In the genomic region with DNA sequence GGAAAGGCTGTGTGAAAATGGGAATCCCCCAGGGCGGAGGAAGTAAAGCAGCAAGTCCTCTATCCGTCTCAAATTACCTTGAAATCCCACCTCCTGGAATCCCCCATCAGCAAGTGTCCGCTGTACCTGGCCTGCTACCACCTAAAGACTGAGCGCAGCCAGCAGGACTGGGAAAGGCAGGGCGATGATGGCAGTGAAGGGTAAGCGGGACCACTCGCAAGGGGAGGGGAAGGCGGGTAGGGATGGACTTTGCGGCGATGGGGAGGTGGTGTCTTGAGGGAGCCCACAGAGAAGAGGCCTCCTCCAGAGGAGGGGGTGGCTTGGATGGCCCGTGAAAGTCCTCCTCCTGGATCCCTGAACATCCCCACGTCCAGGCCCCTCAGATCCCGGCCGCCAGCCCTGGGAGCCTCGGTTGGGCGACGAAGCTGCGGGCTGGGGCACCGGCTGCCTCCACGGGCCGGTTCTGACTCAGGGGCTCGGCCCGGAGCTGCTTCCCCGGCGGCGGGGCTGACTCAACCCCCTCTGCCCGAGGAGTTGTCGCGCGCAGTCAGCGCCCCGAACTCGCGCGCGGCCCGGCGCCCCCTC, we compare ENCODE assay signal across 8 cellular contexts. TPM values are rescaled to one million over a fixed set of nuclear protein-coding genes. Genes with fewer than 3 reads are reported as not detected.
DNase-seq lines count a peak whose midpoint lies in the region; ATAC-seq and TF ChIP-seq lines count a peak whose summit lies in the region.

No MANE protein-coding gene starts in this region.

- H3K27ac ChIP-seq in esophagus squamous epithelium: peak overlapping the region; percentile 76 to 94 (median 88)
- H3K27ac ChIP-seq in naive thymus-derived CD4-positive, alpha-beta T cell (ENCODE audit: low read depth, low read length): no peak overlapping the region

- no peak for DNase-seq in activated T-cell treated with anti-CD3 and anti-CD28 coated beads, Interleukin-2, amount 50 U/mL, for 24 hours
- no peak for DNase-seq in activated T-cell treated with anti-CD3 and anti-CD28 coated beads, Interleukin-2, amount 50 U/mL, for 1 hour
- DNase-seq in T-cell (peak in 2 of 34 experiments; percentile 1 to 4), esophagus squamous epithelium (lab: John Stamatoyannopoulos, UW) (no peak), CD1c-positive myeloid dendritic cell (ENCODE audit: extremely low spot score) (no peak)
- DNase-seq in naive thymus-derived CD4-positive, alpha-beta T cell: no peak

- CTCF ChIA-PET in T-cell (lab: Charles Lee): no interaction called here
- CTCF ChIA-PET in naive thymus-derived CD4-positive, alpha-beta T cell (lab: Charles Lee): interaction anchor here (0.6 kb wide), 1 partner anchor 168 kb away, joined by 3 read pairs; no protein-coding TSS in a partner anchor

- H3K36me3 Mint-ChIP-seq in activated T-cell treated with anti-CD3 and anti-CD28 coated beads, Interleukin-2, amount 50 U/mL, for 24 hours (ENCODE audit: low read depth): no peaks in the 10 kb centered on the region
- H3K36me3 Mint-ChIP-seq in T-cell: no peaks in the 10 kb centered on the region
- H3K36me3 Mint-ChIP-seq in naive thymus-derived CD4-positive, alpha-beta T cell: no peaks in the 10 kb centered on the region

- peak in 1 of 4 experiments; percentile 13 for ATAC-seq in T-cell (replicated peaks in 1 of 4)
- ATAC-seq in naive thymus-derived CD4-positive, alpha-beta T cell: no peak
- no peak for ATAC-seq in GM19328 (IDR thresholded peaks at IDR 0.05; ENCODE audit: unreplicated experiment)
- ATAC-seq in HG03135 (IDR thresholded peaks at IDR 0.05; ENCODE audit: unreplicated experiment): no peak

- intact Hi-C loops in esophagus squamous epithelium (cut with DNase I): no loop called here
- intact Hi-C loops in naive thymus-derived CD4-positive, alpha-beta T cell (cut with micrococcal nuclease): no loop called here

- H3K9me3 Mint-ChIP-seq in activated T-cell treated with anti-CD3 and anti-CD28 coated beads, Interleukin-2, amount 50 U/mL, for 24 hours: no peaks in the 10 kb centered on the region
- H3K9me3 Mint-ChIP-seq in T-cell: no peaks in the 10 kb centered on the region
- H3K9me3 Mint-ChIP-seq in naive thymus-derived CD4-positive, alpha-beta T cell: no peaks in the 10 kb centered on the region

- peaks cover 0 to 42% (median 0%) of the 10 kb centered on the region in 4 donors for H3K27me3 ChIP-seq in esophagus squamous epithelium
- H3K27me3 ChIP-seq in naive thymus-derived CD4-positive, alpha-beta T cell (ENCODE audit: control insufficient read depth in 2 of 2, insufficient read depth in 2 of 2, low read length in 2 of 2): no peaks in the 10 kb centered on the region

- H3K4me1 ChIP-seq in esophagus squamous epithelium: peaks cover 0 to 47% (median 23%) of the 10 kb centered on the region in 3 donors
- H3K4me1 ChIP-seq in naive thymus-derived CD4-positive, alpha-beta T cell (ENCODE audit: control insufficient read depth in 2 of 2, insufficient read depth in 2 of 2, low read length in 2 of 2): no peaks in the 10 kb centered on the region

- H3K27ac Mint-ChIP-seq in activated T-cell treated with anti-CD3 and anti-CD28 coated beads, Interleukin-2, amount 50 U/mL, for 24 hours: no peak overlapping the region
- no peak overlapping the region for H3K27ac Mint-ChIP-seq in T-cell
- no peak overlapping the region for H3K27ac Mint-ChIP-seq in naive thymus-derived CD4-positive, alpha-beta T cell

- whole genome bisulfite sequencing in esophagus squamous epithelium, 2 donors: 25 to 33% methylated on average over 2 to 5 of the region's 38 CpGs

- peak overlapping the region; percentile 46 to 87 (median 64) for H3K4me3 ChIP-seq in esophagus squamous epithelium
- H3K4me3 ChIP-seq in naive thymus-derived CD4-positive, alpha-beta T cell (ENCODE audit: low read length): no peak overlapping the region

- POLR2A ChIA-PET in T-cell (lab: Charles Lee): no interaction called here
- POLR2A ChIA-PET in naive thymus-derived CD4-positive, alpha-beta T cell (lab: Charles Lee): no interaction called here

- H3K36me3 ChIP-seq in esophagus squamous epithelium: no peaks in the 10 kb centered on the region
- no peaks in the 10 kb centered on the region for H3K36me3 ChIP-seq in naive thymus-derived CD4-positive, alpha-beta T cell (ENCODE audit: control insufficient read depth in 2 of 3, insufficient read depth in 3 of 3, low read length in 3 of 3)

- H3K27me3 Mint-ChIP-seq in activated T-cell treated with anti-CD3 and anti-CD28 coated beads, Interleukin-2, amount 50 U/mL, for 24 hours: peaks cover 67% of the 10 kb centered on the region
- peaks cover 53 to 68% of the 10 kb centered on the region in 2 donors for H3K27me3 Mint-ChIP-seq in T-cell
- H3K27me3 Mint-ChIP-seq in naive thymus-derived CD4-positive, alpha-beta T cell: peaks cover 40 to 72% (median 67%) of the 10 kb centered on the region in 5 donors

- peaks cover 5% of the 10 kb centered on the region for H3K4me1 Mint-ChIP-seq in activated T-cell treated with anti-CD3 and anti-CD28 coated beads, Interleukin-2, amount 50 U/mL, for 24 hours (ENCODE audit: low read depth)
- H3K4me1 Mint-ChIP-seq in T-cell: peaks cover 7 to 10% (median 8%) of the 10 kb centered on the region in 3 donors
- H3K4me1 Mint-ChIP-seq in naive thymus-derived CD4-positive, alpha-beta T cell: peaks cover 0 to 10% (median 6%) of the 10 kb centered on the region in 7 donors

- TF ChIP-seq CTCF in esophagus squamous epithelium (IDR thresholded peaks at IDR 0.05): no peak

- H3K9me3 ChIP-seq in esophagus squamous epithelium: no peaks in the 10 kb centered on the region
- no peaks in the 10 kb centered on the region for H3K9me3 ChIP-seq in naive thymus-derived CD4-positive, alpha-beta T cell (ENCODE audit: control insufficient read depth in 2 of 3, low read length in 3 of 3)

- H3K4me3 Mint-ChIP-seq in activated T-cell treated with anti-CD3 and anti-CD28 coated beads, Interleukin-2, amount 50 U/mL, for 24 hours: peak overlapping the region; percentile 47
- peak overlapping the region; percentile 57 to 66 (median 61) for H3K4me3 Mint-ChIP-seq in T-cell
- H3K4me3 Mint-ChIP-seq in naive thymus-derived CD4-positive, alpha-beta T cell: peak overlapping the region in 9 of 10 donors; percentile 59 to 87 (median 64)

- TF ChIP-seq POLR2A in esophagus squamous epithelium (IDR thresholded peaks at IDR 0.05): no peak

RNA-seq across cellular contexts. Expression of a gene that starts 0.6 kb away (rescaled TPM):
- total RNA-seq in T-cell: under 1 TPM in 2 of 5 donors, not detected in 3; 0.41 to 0.49 TPM
- total RNA-seq in esophagus squamous epithelium: 10 to 100 TPM in 1 of 4 donors, 1 to 10 TPM in 2, under 1 TPM in 1; 0.30 to 18.7 (median 2.8) TPM
- total RNA-seq in naive thymus-derived CD4-positive, alpha-beta T cell: under 1 TPM in 1 of 5 experiments, not detected in 4; 0.50 TPM
- polyA plus RNA-seq in naive thymus-derived CD4-positive, alpha-beta T cell: under 1 TPM; 0.09 to 0.10 TPM

RNA-seq across cellular contexts. Expression of a gene that starts 38.9 kb away (rescaled TPM):
- total RNA-seq in T-cell (under 1 TPM in 2 of 5 donors, not detected in 3; 0.33 TPM), esophagus squamous epithelium (1 to 10 TPM; 1.5 to 3.0 (median 2.3) TPM)
- under 1 TPM in 1 of 5 experiments, not detected in 4; 0.24 TPM for total RNA-seq in naive thymus-derived CD4-positive, alpha-beta T cell
- polyA plus RNA-seq in naive thymus-derived CD4-positive, alpha-beta T cell: not detected

RNA-seq across cellular contexts. Expression of a gene that starts 39.3 kb away (rescaled TPM):
- total RNA-seq in T-cell: under 1 TPM in 4 of 5 donors, not detected in 1; 0.16 to 0.77 (median 0.51) TPM
- total RNA-seq in esophagus squamous epithelium: 1 to 10 TPM in 3 of 4 donors, under 1 TPM in 1; 0.34 to 5.5 (median 4.8) TPM
- total RNA-seq in naive thymus-derived CD4-positive, alpha-beta T cell: not detected
- not detected for polyA plus RNA-seq in naive thymus-derived CD4-positive, alpha-beta T cell
